Comparison of ENCODE assay signal across 1 cellular context in genomic region chr4:7423801-7424552, GRCh38.
TF ChIP-seq lines count a peak whose summit lies in the region.

No MANE protein-coding gene starts in this region.

TF ChIP-seq in H1, 55 proteins besides CTCF, POLR2A, EP300 and RAD21:
- TF ChIP-seq BRCA1 (IDR thresholded peaks at IDR 0.05; ENCODE audit: low read depth, low read length) (no peak), SP4 (IDR thresholded peaks at IDR 0.05; ENCODE audit: low read length) (no peak), MAX (IDR thresholded peaks at IDR 0.05) (no peak), EZH2 (IDR thresholded peaks at IDR 0.05; ENCODE audit: low read depth, low read length, severe bottlenecking) (no peak), MAFK (IDR thresholded peaks at IDR 0.05; ENCODE audit: low read depth, low read length) (no peak), CHD7 (IDR thresholded peaks at IDR 0.05; ENCODE audit: insufficient replicate concordance, low read length) (no peak), CHD2 (IDR thresholded peaks at IDR 0.05; ENCODE audit: low read length) (no peak), GTF2F1 (IDR thresholded peaks at IDR 0.05; ENCODE audit: borderline replicate concordance, low read depth, low read length) (no peak), NRF1 (IDR thresholded peaks at IDR 0.05; ENCODE audit: low read depth, low read length) (no peak), SIX5 (IDR thresholded peaks at IDR 0.05; ENCODE audit: low read depth, low read length) (no peak), YY1 (IDR thresholded peaks at IDR 0.05; ENCODE audit: low read depth, low read length) (no peak), SIN3A (conservative IDR thresholded peaks at IDR 0.05 in 1 of 2, IDR thresholded peaks at IDR 0.05 in 1 of 2; ENCODE audit: low read depth in 1 of 2, low read length in 2 of 2) (no peak), EGR1 (IDR thresholded peaks at IDR 0.05; ENCODE audit: borderline replicate concordance, low read depth, low read length) (no peak), TAF1 (IDR thresholded peaks at IDR 0.05; ENCODE audit: low read depth, low read length) (no peak), ASH2L (IDR thresholded peaks at IDR 0.05; ENCODE audit: low read length) (no peak), TAF7 (optimal IDR thresholded peaks at IDR 0.05; ENCODE audit: borderline replicate concordance, low read depth, low read length) (no peak), ATF3 (IDR thresholded peaks at IDR 0.05; ENCODE audit: insufficient read depth, low read depth, low read length) (no peak), PHF8 (conservative IDR thresholded peaks at IDR 0.05; ENCODE audit: low read depth, low read length) (no peak), TCF12 (IDR thresholded peaks at IDR 0.05; ENCODE audit: low read depth, low read length) (no peak), CEBPB (IDR thresholded peaks at IDR 0.05; ENCODE audit: low read depth, low read length) (no peak)
